In genomic region chr1:153598309-153599172, GRCh38 we compare ENCODE assay signal across 8 cellular contexts. TPM values are rescaled to one million over a fixed set of nuclear protein-coding genes. Genes with fewer than 3 reads are reported as not detected.
DNase-seq lines count a peak whose midpoint lies in the region; ATAC-seq and TF ChIP-seq lines count a peak whose summit lies in the region.

No MANE protein-coding gene starts in this region.

- peak; percentile 96 for ATAC-seq in GM19351 (IDR thresholded peaks at IDR 0.05; ENCODE audit: unreplicated experiment)
- ATAC-seq in HG03175 (IDR thresholded peaks at IDR 0.05; ENCODE audit: unreplicated experiment) = peak; percentile 99

- no peak overlapping the region for H3K4me3 ChIP-seq in GM06990 (replicated peaks; ENCODE audit: low read depth, low read length)
- peak overlapping the region; percentile 57 for H3K4me3 ChIP-seq in OCI-LY3 (ENCODE audit: low read length)
- H3K4me3 ChIP-seq in skeletal muscle satellite cell (ENCODE audit: low read length) = no peak overlapping the region

- H3K27me3 ChIP-seq in GM06990 (replicated peaks; ENCODE audit: control insufficient read depth, insufficient read depth, low read length) (no peaks in the 10 kb centered on the region), OCI-LY3 (ENCODE audit: low read depth, low read length) (no peaks in the 10 kb centered on the region), skeletal muscle satellite cell (ENCODE audit: control insufficient read depth, insufficient read depth, low read length) (no peaks in the 10 kb centered on the region)

- H3K79me2 ChIP-seq in OCI-LY3 (ENCODE audit: low read length) = no peaks in the 10 kb centered on the region

- no peak overlapping the region for H2AFZ ChIP-seq in OCI-LY3 (ENCODE audit: low read depth, low read length)

- H3K4me2 ChIP-seq in OCI-LY3 (ENCODE audit: low read length) (peak overlapping the region; percentile 77), skeletal muscle satellite cell (ENCODE audit: low read length) (no peak overlapping the region)

- H3K9me3 ChIP-seq in OCI-LY3 (ENCODE audit: insufficient read depth, low read length) (no peaks in the 10 kb centered on the region), skeletal muscle satellite cell (replicated peaks; ENCODE audit: low read length) (no peaks in the 10 kb centered on the region)

- no peaks in the 10 kb centered on the region for H4K20me1 ChIP-seq in OCI-LY3 (ENCODE audit: insufficient read depth, low read length)

- TF ChIP-seq CTCF in GM06990 (IDR thresholded peaks at IDR 0.05; ENCODE audit: insufficient read depth, low read length, poor library complexity, severe bottlenecking) = no peak
- TF ChIP-seq CTCF in OCI-LY3 (IDR thresholded peaks at IDR 0.05; ENCODE audit: low read depth, low read length) = no peak

- H3K27ac ChIP-seq in OCI-LY3 (ENCODE audit: low read length) (peak overlapping the region; percentile 95), epithelial cell of prostate (peak overlapping the region; percentile 50)

- H3K9ac ChIP-seq in OCI-LY3 (ENCODE audit: low read length) (peak overlapping the region; percentile 87), skeletal muscle satellite cell (ENCODE audit: low read depth, low read length) (peak overlapping the region; percentile 71)

- H3K4me1 ChIP-seq in OCI-LY3 (ENCODE audit: low read length) (peaks cover 49% of the 10 kb centered on the region), skeletal muscle satellite cell (ENCODE audit: control insufficient read depth, insufficient read depth, low read length) (peaks cover 29% of the 10 kb centered on the region)

- H3K36me3 ChIP-seq in GM06990 (ENCODE audit: control insufficient read depth, insufficient read depth, low read length) (no peaks in the 10 kb centered on the region), OCI-LY3 (replicated peaks; ENCODE audit: low read depth, low read length) (no peaks in the 10 kb centered on the region), skeletal muscle satellite cell (ENCODE audit: insufficient read depth, low read length) (peaks cover 6% of the 10 kb centered on the region)

- peak; percentile 83 for DNase-seq in GM06990 (ENCODE audit: extremely low read depth, insufficient read length)
- no peak for DNase-seq in epithelial cell of prostate (ENCODE audit: low read depth, low spot score)
- DNase-seq in pons (ENCODE audit: low spot score) = no peak
- DNase-seq in NCI-H187 (lab: John Stamatoyannopoulos, UW) = no peak

RNA-seq across cellular contexts. Expression of gene S100A16, which starts 14.4 kb away (rescaled TPM):
- 654 and 681 TPM in 2 replicates for total RNA-seq in skeletal muscle satellite cell (2012; rRNA removed)

RNA-seq across cellular contexts. Expression of gene S100A14, which starts 17.6 kb away (rescaled TPM):
- 0.76 and 0.87 TPM in 2 replicates for total RNA-seq in skeletal muscle satellite cell (2012; rRNA removed)

RNA-seq across cellular contexts. Expression of gene S100A13, which starts 28.8 kb away (rescaled TPM):
- 109 and 142 TPM in 2 replicates for total RNA-seq in skeletal muscle satellite cell (2012; rRNA removed)

RNA-seq across cellular contexts. Expression of gene S100A1, which starts 29.7 kb away (rescaled TPM):
- not detected in 2 replicates for total RNA-seq in skeletal muscle satellite cell (2012; rRNA removed)

RNA-seq across cellular contexts. Expression of gene S100A2, which starts 32.9 kb away (rescaled TPM):
- total RNA-seq in skeletal muscle satellite cell (2012; rRNA removed) = 2.5 and 3.9 TPM in 2 replicates
